In genomic region chr22:20403779-20404140, GRCh38 we compare ENCODE assay signal across 17 cellular contexts. TPM values are rescaled to one million over a fixed set of nuclear protein-coding genes. Genes with fewer than 3 reads are reported as not detected.
A peak's percentile ranks its signal among the peaks of the same experiment; 100 is the strongest.
DNase-seq lines count a peak whose midpoint lies in the region; ATAC-seq and TF ChIP-seq lines count a peak whose summit lies in the region.
"Had no signal": no experiment of that assay in that cellular context is flagged by ENCODE, and none has a peak within 500 bp of the region (broad histone marks: within the 10 kb centered on the region; RNA-seq: fewer than 3 reads in every experiment).

No MANE protein-coding gene starts in this region.

- H2BK5ac ChIP-seq in neuronal stem cell (ENCODE audit: low read length) = no peak overlapping the region

- H2BK15ac ChIP-seq in neuronal stem cell (ENCODE audit: low read length) = no peak overlapping the region

- peak; percentile 4 for DNase-seq in AG08396 (ENCODE audit: low spot score)
- peak; percentile 27 for DNase-seq in GM13977 (ENCODE audit: low spot score)
- peak; percentile 22 for DNase-seq in ecto neural progenitor cell (ENCODE audit: low spot score)
- DNase-seq in neuronal stem cell (ENCODE audit: low spot score) = no peak
- no peak for DNase-seq in NCI-H1417 treated with DMSO at 0.1 percent for 48 hours (lab: John Stamatoyannopoulos, UW)
- no peak for DNase-seq in CD1c-positive myeloid dendritic cell (ENCODE audit: extremely low spot score)
- DNase-seq: DMS79, GM23248, NCI-H1105 treated with DMSO at 0.1 percent for 48 hours, NCI-H2029, NCI-H2171, NCI-H446, NCI-H69, OCI-M1 had no signal

- peak overlapping the region; percentile 95 for H3K23ac ChIP-seq in neuronal stem cell (ENCODE audit: low read depth, low read length, poor library complexity)

- no peaks in the 10 kb centered on the region for H3K4me1 ChIP-seq in neuronal stem cell (ENCODE audit: control insufficient read depth in 2 of 2, insufficient read depth in 1 of 2, low read depth in 1 of 2, low read length in 2 of 2)

- H2BK12ac ChIP-seq in neuronal stem cell (ENCODE audit: low read length) = no peak overlapping the region

- H3K36me3 ChIP-seq in neuronal stem cell (replicated peaks in 1 of 2; ENCODE audit: control insufficient read depth in 2 of 2, insufficient read depth in 2 of 2, low read length in 2 of 2) = peaks cover 40 to 92% of the 10 kb centered on the region in 2 donors

- no peak overlapping the region for H2AFZ ChIP-seq in neuronal stem cell (ENCODE audit: low read length)
- H2AFZ ChIP-seq: GM23248 had no signal

- H3K4me3 ChIP-seq in neuronal stem cell (ENCODE audit: low read length in 2 of 2) = no peak overlapping the region
- H3K4me3 ChIP-seq: GM23248 had no signal

- TF ChIP-seq CTCF in GM13977 (IDR thresholded peaks at IDR 0.05; ENCODE audit: extremely low read depth, insufficient read depth, missing control alignments) = no peak

- no peak overlapping the region for H4K91ac ChIP-seq in neuronal stem cell (ENCODE audit: low read depth, low read length, poor library complexity)

- in situ Hi-C loops in GM13977 (cut with MboI; ENCODE audit: low pct_unique_long_range_greater_than_20kb, low sequenced_read_pairs, unreplicated experiment) = no loop called here

- no peak overlapping the region for H3K9ac ChIP-seq in neuronal stem cell (ENCODE audit: low read depth, low read length, poor library complexity)
- H3K9ac ChIP-seq: GM23248 had no signal

- no CpG with 5 or more reads among the region's 6 CpGs for WGBS in neuronal stem cell (ENCODE audit: extremely low coverage in 2 of 2, insufficient read length in 2 of 2, insufficient replicate concordance in 1 of 2), 2 donors

- no peak overlapping the region for H3K18ac ChIP-seq in neuronal stem cell (ENCODE audit: low read length)

- H3K14ac ChIP-seq in neuronal stem cell (ENCODE audit: low read length) = no peak overlapping the region

- no peak overlapping the region for H3K27ac ChIP-seq in neuronal stem cell (replicated peaks; ENCODE audit: low read length)
- H3K27ac ChIP-seq: GM23248, RWPE1 had no signal

- no peak for ATAC-seq in GM21576 (IDR thresholded peaks at IDR 0.05; ENCODE audit: unreplicated experiment)
- ATAC-seq: HCT116 had no signal

- no peak overlapping the region for H4K8ac ChIP-seq in neuronal stem cell (ENCODE audit: low read depth, low read length)

- peaks cover 17% of the 10 kb centered on the region for H3K79me1 ChIP-seq in neuronal stem cell (ENCODE audit: low read depth, low read length)

- H3K27me3 ChIP-seq in neuronal stem cell (ENCODE audit: control insufficient read depth in 3 of 3, insufficient read depth in 3 of 3, low read depth in 1 of 3, low read length in 3 of 3) = no peaks in the 10 kb centered on the region

- no peak overlapping the region for H3K4me2 ChIP-seq in neuronal stem cell (ENCODE audit: insufficient read depth, low read length, poor library complexity, severe bottlenecking)

- peak overlapping the region; percentile 71 for H3K4ac ChIP-seq in neuronal stem cell (ENCODE audit: low read length)

- H3K9me3 ChIP-seq in neuronal stem cell (replicated peaks in 1 of 2; ENCODE audit: control insufficient read depth in 2 of 2, insufficient read depth in 1 of 2, low read depth in 1 of 2, low read length in 2 of 2) = no peaks in the 10 kb centered on the region

- no peak overlapping the region for H2BK120ac ChIP-seq in neuronal stem cell (ENCODE audit: low read depth, low read length)

- no peak overlapping the region for H2AK5ac ChIP-seq in neuronal stem cell (ENCODE audit: low read depth, low read length)

RNA-seq across cellular contexts. Expression of gene ZNF74, which starts 9.8 kb away (rescaled TPM):
- 20.1 TPM for polyA plus RNA-seq in neuronal stem cell (2013, experiment 1 of 2)
- polyA plus RNA-seq in neuronal stem cell (2013, experiment 2 of 2) = 20.2 TPM

RNA-seq across cellular contexts. Expression of gene SCARF2, which starts 33.9 kb away (rescaled TPM):
- 3.7 TPM for polyA plus RNA-seq in neuronal stem cell (2013, experiment 1 of 2)
- polyA plus RNA-seq in neuronal stem cell (2013, experiment 2 of 2) = 2.8 TPM

Comparison
In these comparisons a context has a peak if more than half of its experiments do, and no peak if none do; other contexts are left out.
1. DNase-seq: peak in AG08396 (single experiment), GM13977 (single experiment) and ecto neural progenitor cell (single experiment); none in neuronal stem cell (single experiment), NCI-H1417 treated with DMSO at 0.1 percent for 48 hours (single experiment) and CD1c-positive myeloid dendritic cell (single experiment).